27 cellular contexts compared by ENCODE assay signal in the genomic region with DNA sequence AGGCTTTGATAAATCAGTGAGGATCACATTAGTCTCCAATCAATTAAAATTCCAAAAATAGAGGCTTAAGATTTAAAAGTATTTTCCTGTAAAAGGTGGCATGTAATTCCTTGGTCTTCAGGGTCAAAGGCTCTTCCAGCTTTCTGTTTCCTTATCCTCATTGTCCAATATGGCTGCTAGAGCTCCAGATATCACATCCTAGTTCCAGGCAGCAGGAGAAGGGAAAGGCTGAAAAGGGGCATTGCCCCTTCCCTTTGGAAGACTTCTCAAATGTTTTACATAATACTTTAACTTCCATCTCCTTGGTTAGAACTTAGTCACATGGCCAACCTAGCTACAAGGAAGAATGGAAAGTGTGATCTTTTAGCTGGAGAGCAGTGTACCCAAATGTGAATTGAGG.
"Had no signal": no experiment of that assay in that cellular context is flagged by ENCODE, and none has a peak within 500 bp of the region (broad histone marks: within the 10 kb centered on the region; RNA-seq: fewer than 3 reads in every experiment).

No MANE protein-coding gene starts in this region.

- H3K4me1 ChIP-seq: colonic mucosa, foreskin keratinocyte, gastrocnemius medialis, gastroesophageal sphincter, heart left ventricle, heart right ventricle had no signal

- DNase-seq: colonic mucosa; cortex of kidney; dermis blood vessel endothelial cell; dorsolateral prefrontal cortex; effector CD4-positive, alpha-beta T cell; effector CD8-positive, alpha-beta T cell; effector memory CD4-positive, alpha-beta T cell; effector memory CD8-positive, alpha-beta T cell; endodermal cell; erythroblast; esophagus squamous epithelium; foreskin fibroblast; foreskin keratinocyte; foreskin melanocyte; gastrocnemius medialis; glutamatergic neuron; head of caudate nucleus; heart left ventricle; heart right ventricle had no signal

- H3K27ac ChIP-seq: colonic mucosa, coronary artery, dorsolateral prefrontal cortex, epithelial cell of prostate, esophagus squamous epithelium, foreskin keratinocyte, gastrocnemius medialis, gastroesophageal sphincter, heart left ventricle, heart right ventricle had no signal

- H3K4me3 ChIP-seq: colonic mucosa, coronary artery, dorsolateral prefrontal cortex, esophagus squamous epithelium, gastrocnemius medialis, gastroesophageal sphincter, heart left ventricle, heart right ventricle had no signal

- FAIRE-seq: colon, endometrium, endothelial cell of umbilical vein, frontal cortex had no signal

- H3K9me3 ChIP-seq: colonic mucosa, esophagus squamous epithelium, gastrocnemius medialis, gastroesophageal sphincter, heart right ventricle had no signal

- H3K27me3 ChIP-seq: colonic mucosa, dorsolateral prefrontal cortex, gastrocnemius medialis, gastroesophageal sphincter, heart left ventricle, heart right ventricle had no signal

- H3K36me3 ChIP-seq: colonic mucosa, esophagus squamous epithelium, gastrocnemius medialis, gastroesophageal sphincter, heart left ventricle, heart right ventricle had no signal

- ATAC-seq: effector memory CD8-positive, alpha-beta T cell; esophagus mucosa; foreskin keratinocyte; gastrocnemius medialis; gastroesophageal sphincter; heart left ventricle; heart right ventricle had no signal
